Comparison of ENCODE assay signal across 10 cellular contexts in genomic region chr10:80502621-80503583, GRCh38. TPM values are rescaled to one million over a fixed set of nuclear protein-coding genes. Genes with fewer than 3 reads are reported as not detected.
DNase-seq lines count a peak whose midpoint lies in the region; ATAC-seq, FAIRE-seq and TF ChIP-seq lines count a peak whose summit lies in the region.
"Had no signal": no experiment of that assay in that cellular context is flagged by ENCODE, and none has a peak within 500 bp of the region (broad histone marks: within the 10 kb centered on the region; RNA-seq: fewer than 3 reads in every experiment).

No MANE protein-coding gene starts in this region.

- H3K4me3 Mint-ChIP-seq in mesothelial cell of epicardium: no peak overlapping the region

- no peak for TF ChIP-seq POLR2A in heart left ventricle (IDR thresholded peaks at IDR 0.05)

- no peaks in the 10 kb centered on the region for H3K9me3 Mint-ChIP-seq in mesothelial cell of epicardium

- TF ChIP-seq CTCF in heart left ventricle (IDR thresholded peaks at IDR 0.05): no peak
- no peak for TF ChIP-seq CTCF in bronchial epithelial cell (IDR thresholded peaks at IDR 0.05; ENCODE audit: insufficient read depth, low read length, severe bottlenecking)
- no peak for TF ChIP-seq CTCF in mesothelial cell of epicardium (IDR thresholded peaks at IDR 0.05; ENCODE audit: unreplicated experiment)

- peaks cover 75% of the 10 kb centered on the region for H3K4me1 Mint-ChIP-seq in mesothelial cell of epicardium

- H3K27ac ChIP-seq in heart left ventricle: peak overlapping the region in 11 of 12 donors; percentile 41 to 95 (median 80)

- H3K9me3 ChIP-seq in heart left ventricle: no peaks in the 10 kb centered on the region

- H3K27me3 ChIP-seq in heart left ventricle (no peaks in the 10 kb centered on the region), bronchial epithelial cell (ENCODE audit: control insufficient read depth, insufficient read depth, low read length) (no peaks in the 10 kb centered on the region)

- H3K27me3 Mint-ChIP-seq in mesothelial cell of epicardium (ENCODE audit: low read depth): no peaks in the 10 kb centered on the region

- peak overlapping the region; percentile 55 for H3K27ac Mint-ChIP-seq in mesothelial cell of epicardium

- intact Hi-C loops in heart left ventricle (cut with DNase I) (loop anchor here in 6 of 10 donors (2.0 to 10.0 kb wide), 5 partner anchors 34 to 121 kb away; no protein-coding TSS in a partner anchor), left ventricle myocardium superior (cut with micrococcal nuclease) (no loop called here)

- H3K4me1 ChIP-seq in heart left ventricle: peaks cover 48 to 100% (median 93%) of the 10 kb centered on the region in 12 donors

- no peak overlapping the region for H3K4me3 ChIP-seq in heart left ventricle
- no peak overlapping the region for H3K4me3 ChIP-seq in bronchial epithelial cell (ENCODE audit: low read depth, low read length)

- peaks cover 3% of the 10 kb centered on the region for H3K36me3 Mint-ChIP-seq in mesothelial cell of epicardium

- no peak for ATAC-seq in heart left ventricle
- ATAC-seq in left ventricle myocardium superior: no peak
- ATAC-seq in HG02759 (IDR thresholded peaks at IDR 0.05; ENCODE audit: unreplicated experiment): no peak
- ATAC-seq: activated CD4-positive, CD25-positive, alpha-beta regulatory T cell treated with anti-CD3 and anti-CD28 coated beads, Interleukin-2, amount 50 U/mL, for 24 hours had no signal

- DNase-seq in heart left ventricle (no peak), left ventricle myocardium superior (no peak), bronchial epithelial cell (ENCODE audit: low read depth) (peak; percentile 80), mesothelial cell of epicardium (ENCODE audit: low spot score in 2 of 2, unreplicated experiment in 2 of 2) (no peak), foreskin melanocyte (no peak), T1000 (lab: John Stamatoyannopoulos, UW) (no peak), EL (no peak)
- DNase-seq: NK-92 treated with Interleukin-12 subunit alpha and Interleukin-12 subunit beta, amount 100 ng/mL, for 24 hours had no signal

- WGBS in heart left ventricle, 4 donors: 73 to 82% (median 76%) methylated on average over 13 of the region's 13 CpGs

- H3K36me3 ChIP-seq in heart left ventricle: peaks cover 0 to 22% (median 6%) of the 10 kb centered on the region in 9 donors
- H3K36me3 ChIP-seq in bronchial epithelial cell (ENCODE audit: control insufficient read depth, insufficient read depth, low read length): peaks cover 8% of the 10 kb centered on the region

- no peak for FAIRE-seq in bronchial epithelial cell (lab: Jason Lieb, UNC)

RNA-seq across cellular contexts. Expression of gene SH2D4B, which starts 34.8 kb away (rescaled TPM):
- under 1 TPM in 1 of 9 donors, not detected in 8; 0.19 TPM for total RNA-seq in heart left ventricle
- polyA plus RNA-seq in heart left ventricle: not detected
- not detected for total RNA-seq in left ventricle myocardium superior
- total RNA-seq in bronchial epithelial cell: under 0.01 TPM in 2 replicates
- 0.27 to 0.29 TPM (median 0.27 TPM) in 3 replicates for total RNA-seq in mesothelial cell of epicardium

RNA-seq across cellular contexts. Expression of gene TSPAN14, which starts 48.8 kb away (rescaled TPM):
- total RNA-seq in heart left ventricle (10 to 100 TPM; 24.6 to 71.5 (median 39.6) TPM), left ventricle myocardium superior (41.2 TPM), bronchial epithelial cell (21.1 and 30.1 TPM in 2 replicates), mesothelial cell of epicardium (106 to 113 TPM (median 109 TPM) in 3 replicates)
- 10 to 100 TPM; 17.4 to 46.3 TPM for polyA plus RNA-seq in heart left ventricle
